ENCODE assay signal across 12 cellular contexts in genomic region chr4:6925357-6925836, GRCh38. TPM values are rescaled to one million over a fixed set of nuclear protein-coding genes. Genes with fewer than 3 reads are reported as not detected.
DNase-seq lines count a peak whose midpoint lies in the region; ATAC-seq and TF ChIP-seq lines count a peak whose summit lies in the region.
"Had no signal": no experiment of that assay in that cellular context is flagged by ENCODE, and none has a peak within 500 bp of the region (broad histone marks: within the 10 kb centered on the region; RNA-seq: fewer than 3 reads in every experiment).

No MANE protein-coding gene starts in this region.

- no peak overlapping the region for H3K4me3 ChIP-seq in GM12865 (ENCODE audit: low read depth, low read length)
- H3K4me3 ChIP-seq: smooth muscle cell had no signal

- H3K36me3 Mint-ChIP-seq in central memory CD8-positive, alpha-beta T cell (ENCODE audit: insufficient read depth), result peaks cover 15% of the 10 kb centered on the region
- peaks cover 14% of the 10 kb centered on the region for H3K36me3 Mint-ChIP-seq in progenitor cell of endocrine pancreas (ENCODE audit: insufficient read depth)

- peak; percentile 39 for ATAC-seq in central memory CD8-positive, alpha-beta T cell (replicated peaks; ENCODE audit: extremely low read depth, poor library complexity, severe bottlenecking)
- no peak for ATAC-seq in HG03039 (IDR thresholded peaks at IDR 0.05; ENCODE audit: unreplicated experiment)
- ATAC-seq: Panc1 had no signal

- H3K27ac Mint-ChIP-seq in central memory CD8-positive, alpha-beta T cell (ENCODE audit: low read depth), result peak overlapping the region; percentile 44
- peak overlapping the region; percentile 33 for H3K27ac Mint-ChIP-seq in progenitor cell of endocrine pancreas

- DNase-seq in GM12865 (ENCODE audit: low read depth) (peak; percentile 37), OCI-M1 (lab: John Stamatoyannopoulos, UW) (peak; percentile 97), progenitor cell of endocrine pancreas (ENCODE audit: low spot score, unreplicated experiment) (no peak), DMS53 (lab: John Stamatoyannopoulos, UW) (no peak), KG1 (lab: John Stamatoyannopoulos, UW) (no peak)
- DNase-seq in central memory CD8-positive, alpha-beta T cell (ENCODE audit: low spot score in 2 of 2), result no peak
- no peak for DNase-seq in stimulated activated CD4-positive, alpha-beta T cell treated with anti-CD3 and anti-CD28 coated beads, Interleukin-4, amount 100 ng/mL, for 24 hours
- DNase-seq: DND-41, NCI-H1436 had no signal

- H3K9me3 Mint-ChIP-seq in central memory CD8-positive, alpha-beta T cell, result no peaks in the 10 kb centered on the region
- H3K9me3 Mint-ChIP-seq in progenitor cell of endocrine pancreas (ENCODE audit: low read depth), result no peaks in the 10 kb centered on the region

- peaks cover 71% of the 10 kb centered on the region for H3K4me1 Mint-ChIP-seq in central memory CD8-positive, alpha-beta T cell
- H3K4me1 Mint-ChIP-seq in progenitor cell of endocrine pancreas (ENCODE audit: low read depth), result peaks cover 33% of the 10 kb centered on the region

- peak overlapping the region; percentile 54 for H3K4me3 Mint-ChIP-seq in central memory CD8-positive, alpha-beta T cell
- H3K4me3 Mint-ChIP-seq in progenitor cell of endocrine pancreas (ENCODE audit: low read depth), result no peak overlapping the region

- no peak for TF ChIP-seq CTCF in GM12865 (IDR thresholded peaks at IDR 0.05; ENCODE audit: insufficient read depth, low read depth, low read length, missing control alignments)
- TF ChIP-seq CTCF in progenitor cell of endocrine pancreas (IDR thresholded peaks at IDR 0.05; ENCODE audit: unreplicated experiment), result no peak

- no peaks in the 10 kb centered on the region for H3K27me3 Mint-ChIP-seq in central memory CD8-positive, alpha-beta T cell
- no peaks in the 10 kb centered on the region for H3K27me3 Mint-ChIP-seq in progenitor cell of endocrine pancreas

RNA-seq across cellular contexts. Expression of gene TBC1D14, which starts 15.8 kb away (rescaled TPM):
- 60.8 and 61.8 TPM in 2 replicates for total RNA-seq in progenitor cell of endocrine pancreas

Comparison
In these comparisons a context has a peak if more than half of its experiments do, and no peak if none do; other contexts are left out.
1. DNase-seq: peak in GM12865 (single experiment) and OCI-M1 (single experiment); none in central memory CD8-positive, alpha-beta T cell (0 of 2), progenitor cell of endocrine pancreas (single experiment), DMS53 (single experiment), KG1 (single experiment) and stimulated activated CD4-positive, alpha-beta T cell treated with anti-CD3 and anti-CD28 coated beads, Interleukin-4, amount 100 ng/mL, for 24 hours (single experiment).